Comparison of ENCODE assay signal across 8 cellular contexts in genomic region chr1:235888119-235888643, GRCh38. TPM values are rescaled to one million over a fixed set of nuclear protein-coding genes. Genes with fewer than 3 reads are reported as not detected.
DNase-seq lines count a peak whose midpoint lies in the region; FAIRE-seq and TF ChIP-seq lines count a peak whose summit lies in the region.

No MANE protein-coding gene starts in this region.

- POLR2A ChIA-PET in HEK293 (lab: Yijun Ruan, JAX) (no interaction called here), PC-9 (lab: Charles Lee; ENCODE audit: unreplicated experiment) (no interaction called here)

- DNase-seq in GM13977 (ENCODE audit: low spot score) = peak; percentile 76
- DNase-seq in keratinocyte (ENCODE audit: low read depth, low spot score) = no peak
- DNase-seq in PC-9 = no peak
- no peak for DNase-seq in NCI-H1092 treated with DMSO at 0.1 percent for 48 hours (lab: John Stamatoyannopoulos, UW)
- DNase-seq in ovary = no peak
- no peak for DNase-seq in HAP-1 (ENCODE audit: low spot score in 2 of 2)

- peaks cover 36% of the 10 kb centered on the region for H3K4me1 Mint-ChIP-seq in T-helper 1 cell treated with Interleukin-12 subunit alpha and Interleukin-12 subunit beta and Interleukin-4 antibody, amounts not matched to agents 30 μg/mL and 1 μg/mL, for 36 hours (ENCODE audit: low read depth)

- no peak for TF ChIP-seq EP300 in ovary (IDR thresholded peaks at IDR 0.05)

- no peaks in the 10 kb centered on the region for H3K27me3 Mint-ChIP-seq in T-helper 1 cell treated with Interleukin-12 subunit alpha and Interleukin-12 subunit beta and Interleukin-4 antibody, amounts not matched to agents 30 μg/mL and 1 μg/mL, for 36 hours (ENCODE audit: low read depth)

- H2AFZ ChIP-seq in keratinocyte (ENCODE audit: control insufficient read depth, low read length) (peak overlapping the region; percentile 76), PC-9 (no peak overlapping the region)

- H3K79me2 ChIP-seq in keratinocyte (ENCODE audit: control insufficient read depth, insufficient read depth, low read length) = no peaks in the 10 kb centered on the region
- H3K79me2 ChIP-seq in PC-9 (ENCODE audit: low read depth) = no peaks in the 10 kb centered on the region

- peaks cover 3% of the 10 kb centered on the region for H3K36me3 Mint-ChIP-seq in T-helper 1 cell treated with Interleukin-12 subunit alpha and Interleukin-12 subunit beta and Interleukin-4 antibody, amounts not matched to agents 30 μg/mL and 1 μg/mL, for 36 hours (ENCODE audit: low read depth)

- CTCF ChIA-PET in HEK293 (lab: Yijun Ruan, JAX) = interaction anchor here (1.1 to 1.5 kb wide), 2 partner anchors 12 to 84 kb away, joined by 3 to 6 read pairs; no protein-coding TSS in a partner anchor
- CTCF ChIA-PET in PC-9 (lab: Charles Lee) = no interaction called here

- H3K4me2 ChIP-seq in keratinocyte (ENCODE audit: control insufficient read depth, extremely low read depth, insufficient read depth, low read depth, low read length) = peak overlapping the region; percentile 41
- no peak overlapping the region for H3K4me2 ChIP-seq in PC-9

- peak overlapping the region; percentile 96 for H3K27ac Mint-ChIP-seq in T-helper 1 cell treated with Interleukin-12 subunit alpha and Interleukin-12 subunit beta and Interleukin-4 antibody, amounts not matched to agents 30 μg/mL and 1 μg/mL, for 36 hours

- no TSS peak for BruUV-seq in PC-9 (replicated peaks; lab: Mats Ljungman, UMichigan)

- H3K9me2 ChIP-seq in PC-9 (ENCODE audit: insufficient read depth) = no peaks in the 10 kb centered on the region

- H3K9me3 ChIP-seq in HEK293 (ENCODE audit: control insufficient read depth, insufficient read depth, low read depth, low read length) (no peaks in the 10 kb centered on the region), keratinocyte (ENCODE audit: control insufficient read depth, low read depth, low read length) (no peaks in the 10 kb centered on the region), PC-9 (ENCODE audit: insufficient read depth, low read depth) (no peaks in the 10 kb centered on the region), ovary (no peaks in the 10 kb centered on the region), HAP-1 (no peaks in the 10 kb centered on the region)

- no peak for TF ChIP-seq POLR2A in ovary (IDR thresholded peaks at IDR 0.05)

- in situ Hi-C loops in GM13977 (cut with MboI; ENCODE audit: low pct_unique_long_range_greater_than_20kb, low sequenced_read_pairs, unreplicated experiment) = loop anchor here (10.0 kb wide), 1 partner anchor 57 kb away; no protein-coding TSS in a partner anchor
- in situ Hi-C loops in HAP-1 (cut with MboI; ENCODE audit: low sequenced_read_pairs) = no loop called here

- H3K4me1 ChIP-seq in HEK293 (ENCODE audit: control insufficient read depth, insufficient read depth, low read length) (no peaks in the 10 kb centered on the region), keratinocyte (ENCODE audit: control insufficient read depth, extremely low read depth, insufficient read depth, low read length) (peaks cover 15% of the 10 kb centered on the region), PC-9 (replicated peaks; ENCODE audit: insufficient read depth) (peaks cover 12% of the 10 kb centered on the region), ovary (ENCODE audit: insufficient read depth) (peaks cover 8% of the 10 kb centered on the region), HAP-1 (no peaks in the 10 kb centered on the region)

- dilution Hi-C loops in keratinocyte (cut with MboI; ENCODE audit: extremely low pct_ligation_motif_present, low sequenced_read_pairs) = no loop called here

- H3K27me3 ChIP-seq in keratinocyte (ENCODE audit: control insufficient read depth, extremely low read depth, insufficient read depth, low read length) = no peaks in the 10 kb centered on the region
- H3K27me3 ChIP-seq in PC-9 (ENCODE audit: insufficient read depth, low read depth) = no peaks in the 10 kb centered on the region
- no peaks in the 10 kb centered on the region for H3K27me3 ChIP-seq in ovary
- no peaks in the 10 kb centered on the region for H3K27me3 ChIP-seq in HAP-1 (ENCODE audit: low read depth)

- peak; percentile 36 for FAIRE-seq in keratinocyte (lab: Jason Lieb, UNC)

- no peak overlapping the region for H3K27ac ChIP-seq in HEK293 (ENCODE audit: extremely low read depth, low read depth, low read length)
- H3K27ac ChIP-seq in keratinocyte (ENCODE audit: control insufficient read depth, insufficient read depth, low read length) = no peak overlapping the region
- H3K27ac ChIP-seq in PC-9 = no peak overlapping the region
- no peak overlapping the region for H3K27ac ChIP-seq in ovary

- H4K20me1 ChIP-seq in keratinocyte (ENCODE audit: control insufficient read depth, extremely low read depth, insufficient read depth, low read length) (no peaks in the 10 kb centered on the region), PC-9 (ENCODE audit: insufficient read depth) (no peaks in the 10 kb centered on the region)

- H3K4me3 Mint-ChIP-seq in T-helper 1 cell treated with Interleukin-12 subunit alpha and Interleukin-12 subunit beta and Interleukin-4 antibody, amounts not matched to agents 30 μg/mL and 1 μg/mL, for 36 hours = peak overlapping the region; percentile 68

- H3K4me3 ChIP-seq in HEK293 (ENCODE audit: low read depth, low read length) = no peak overlapping the region
- no peak overlapping the region for H3K4me3 ChIP-seq in keratinocyte (ENCODE audit: control insufficient read depth in 2 of 3, extremely low read depth in 1 of 3, insufficient read depth in 2 of 3, low read depth in 1 of 3, low read length in 3 of 3)
- H3K4me3 ChIP-seq in PC-9 = no peak overlapping the region
- H3K4me3 ChIP-seq in ovary = no peak overlapping the region
- no peak overlapping the region for H3K4me3 ChIP-seq in HAP-1

- 88 to 94% (median 93%) methylated on average over 8 of the region's 8 CpGs for WGBS in ovary, 3 donors

- H3F3A ChIP-seq in PC-9 (ENCODE audit: insufficient read depth, low read depth) = peaks cover 12% of the 10 kb centered on the region; the same call in 1 of the 2 replicates

- intact Hi-C loops in PC-9 (cut with micrococcal nuclease; ENCODE audit: unreplicated experiment) (no loop called here), ovary (cut with DNase I) (no loop called here)

- no peaks in the 10 kb centered on the region for H3K9me3 Mint-ChIP-seq in T-helper 1 cell treated with Interleukin-12 subunit alpha and Interleukin-12 subunit beta and Interleukin-4 antibody, amounts not matched to agents 30 μg/mL and 1 μg/mL, for 36 hours

- H3K9me1 ChIP-seq in keratinocyte (ENCODE audit: control insufficient read depth, extremely low read depth, insufficient read depth, low read length) = no peaks in the 10 kb centered on the region

- H3K36me3 ChIP-seq in HEK293 (ENCODE audit: control insufficient read depth in 2 of 2, insufficient read depth in 1 of 2, low read length in 2 of 2) (no peaks in the 10 kb centered on the region), keratinocyte (ENCODE audit: control insufficient read depth in 2 of 2, extremely low read depth in 1 of 2, insufficient read depth in 2 of 2, low read length in 2 of 2) (no peaks in the 10 kb centered on the region), PC-9 (ENCODE audit: low read depth) (no peaks in the 10 kb centered on the region), ovary (no peaks in the 10 kb centered on the region), HAP-1 (replicated peaks) (no peaks in the 10 kb centered on the region)

- H3K9ac ChIP-seq in keratinocyte (ENCODE audit: control insufficient read depth, extremely low read depth, insufficient read depth, low read length) = no peak overlapping the region

- TF ChIP-seq CTCF in GM13977 (IDR thresholded peaks at IDR 0.05; ENCODE audit: extremely low read depth, insufficient read depth, missing control alignments) = no peak
- TF ChIP-seq CTCF in HEK293 (tag by site-specific recombination; IDR thresholded peaks at IDR 0.05) = no peak
- no peak for TF ChIP-seq CTCF in keratinocyte (optimal IDR thresholded peaks at IDR 0.05 in 1 of 3, IDR thresholded peaks at IDR 0.05 in 1 of 3, conservative IDR thresholded peaks at IDR 0.05 in 1 of 3; ENCODE audit: extremely low read depth in 1 of 3, insufficient read depth in 2 of 3, low read length in 3 of 3)
- no peak for TF ChIP-seq CTCF in PC-9 (conservative IDR thresholded peaks at IDR 0.05)
- TF ChIP-seq CTCF in ovary (IDR thresholded peaks at IDR 0.05) = no peak

TF ChIP-seq in HEK293, 187 proteins besides CTCF, POLR2A, EP300 and RAD21 (continues in another document):
- TF ChIP-seq ZNF391 (tag by site-specific recombination; IDR thresholded peaks at IDR 0.05; ENCODE audit: borderline replicate concordance, low read depth) (no peak), ZNF623 (tag by site-specific recombination; IDR thresholded peaks at IDR 0.05) (no peak), INSM2 (tag by site-specific recombination; IDR thresholded peaks at IDR 0.05) (no peak)

RNA-seq across cellular contexts. Expression of gene LYST, which starts 21.5 kb away (rescaled TPM):
- polyA plus RNA-seq in keratinocyte = 9.5 to 30.9 TPM (median 24.7 TPM) in 3 replicates
- 29.2 TPM for polyA plus RNA-seq in keratinocyte (2011; ENCODE audit: low read depth)
- 5.9 and 13.2 TPM in 2 replicates for polyA plus RNA-seq in keratinocyte (2011; cell fraction: cytosol; rRNA removed)
- polyA plus RNA-seq in keratinocyte (2011; cell fraction: nucleus; rRNA removed) = 49.0 and 52.9 TPM in 2 replicates
- 7.7 and 20.9 TPM in 2 replicates for polyA plus RNA-seq in keratinocyte (2012; ENCODE audit: low replicate concordance)
- polyA minus RNA-seq in keratinocyte = 13.1 to 108 TPM (median 83.3 TPM) in 3 replicates
- polyA minus RNA-seq in keratinocyte (2011; cell fraction: cytosol; rRNA and poly(A)+ RNA removed) = 11.1 TPM
- polyA minus RNA-seq in keratinocyte (2011; cell fraction: nucleus; rRNA and poly(A)+ RNA removed) = 126 and 238 TPM in 2 replicates
- total RNA-seq in PC-9 (2021) = 13.6 and 14.1 TPM in 2 replicates
- total RNA-seq in ovary = 10 to 100 TPM; 18.0 to 29.2 (median 21.8) TPM
- polyA plus RNA-seq in ovary = 10 to 100 TPM in 1 of 2 donors, 1 to 10 TPM in 1; 6.8 to 12.4 TPM
